20 cellular contexts compared by ENCODE assay signal in genomic region chr12:68564166-68564565, GRCh38. TPM values are rescaled to one million over a fixed set of nuclear protein-coding genes. Genes with fewer than 3 reads are reported as not detected.
DNase-seq lines count a peak whose midpoint lies in the region; ATAC-seq and TF ChIP-seq lines count a peak whose summit lies in the region.
"Had no signal": no experiment of that assay in that cellular context is flagged by ENCODE, and none has a peak within 500 bp of the region (broad histone marks: within the 10 kb centered on the region; RNA-seq: fewer than 3 reads in every experiment).

No MANE protein-coding gene starts in this region.

- H3K4me1 Mint-ChIP-seq in activated naive CD4-positive, alpha-beta T cell treated with anti-CD3 and anti-CD28 coated beads, Interleukin-2, amount 50 U/mL, for 24 hours: peaks cover 30% of the 10 kb centered on the region
- peaks cover 19% of the 10 kb centered on the region for H3K4me1 Mint-ChIP-seq in T-helper 17 cell
- H3K4me1 Mint-ChIP-seq in activated naive CD8-positive, alpha-beta T cell treated with anti-CD3 and anti-CD28 coated beads, Interleukin-2, amount 50 U/mL, for 24 hours: peaks cover 48% of the 10 kb centered on the region

- no peaks in the 10 kb centered on the region for H3K27me3 Mint-ChIP-seq in activated naive CD4-positive, alpha-beta T cell treated with anti-CD3 and anti-CD28 coated beads, Interleukin-2, amount 50 U/mL, for 24 hours
- no peaks in the 10 kb centered on the region for H3K27me3 Mint-ChIP-seq in T-helper 17 cell
- H3K27me3 Mint-ChIP-seq in activated naive CD8-positive, alpha-beta T cell treated with anti-CD3 and anti-CD28 coated beads, Interleukin-2, amount 50 U/mL, for 24 hours: no peaks in the 10 kb centered on the region
- H3K27me3 Mint-ChIP-seq: IgD-negative memory B cell had no signal

- ATAC-seq in T-helper 17 cell (no peak), upper lobe of left lung (ENCODE audit: low FRiP score in 2 of 2) (no peak), aorta (ENCODE audit: low FRiP score) (no peak)
- no peak for ATAC-seq in activated naive CD8-positive, alpha-beta T cell treated with anti-CD3 and anti-CD28 coated beads, Interleukin-2, amount 50 U/mL, for 24 hours

- H3K9me3 ChIP-seq in T-helper 17 cell (ENCODE audit: control insufficient read depth, low read length, poor library complexity, severe bottlenecking) (no peaks in the 10 kb centered on the region), osteoblast (ENCODE audit: low read depth, low read length) (no peaks in the 10 kb centered on the region), upper lobe of left lung (no peaks in the 10 kb centered on the region), aorta (ENCODE audit: control insufficient read depth, low read length) (no peaks in the 10 kb centered on the region)

- H3K27ac Mint-ChIP-seq in activated naive CD4-positive, alpha-beta T cell treated with anti-CD3 and anti-CD28 coated beads, Interleukin-2, amount 50 U/mL, for 24 hours: peak overlapping the region; percentile 51
- peak overlapping the region; percentile 5 for H3K27ac Mint-ChIP-seq in T-helper 17 cell
- peak overlapping the region; percentile 43 for H3K27ac Mint-ChIP-seq in activated naive CD8-positive, alpha-beta T cell treated with anti-CD3 and anti-CD28 coated beads, Interleukin-2, amount 50 U/mL, for 24 hours
- H3K27ac Mint-ChIP-seq: IgD-negative memory B cell had no signal

- H3K27ac ChIP-seq in osteoblast (ENCODE audit: low read depth, low read length) (no peak overlapping the region), upper lobe of left lung (no peak overlapping the region), aorta (ENCODE audit: low read depth in 1 of 2, low read length in 2 of 2) (no peak overlapping the region)
- H3K27ac ChIP-seq: RWPE1 had no signal

- H3K27me3 ChIP-seq in osteoblast (ENCODE audit: insufficient read depth, low read length) (no peaks in the 10 kb centered on the region), upper lobe of left lung (no peaks in the 10 kb centered on the region), aorta (ENCODE audit: control insufficient read depth in 1 of 2, insufficient read depth in 2 of 2, low read length in 1 of 2) (no peaks in the 10 kb centered on the region)

- peak overlapping the region; percentile 5 for H2AFZ ChIP-seq in osteoblast (ENCODE audit: low read length)

- no peaks in the 10 kb centered on the region for H3K36me3 Mint-ChIP-seq in activated naive CD4-positive, alpha-beta T cell treated with anti-CD3 and anti-CD28 coated beads, Interleukin-2, amount 50 U/mL, for 24 hours
- H3K36me3 Mint-ChIP-seq in T-helper 17 cell (ENCODE audit: low read depth): no peaks in the 10 kb centered on the region
- no peaks in the 10 kb centered on the region for H3K36me3 Mint-ChIP-seq in activated naive CD8-positive, alpha-beta T cell treated with anti-CD3 and anti-CD28 coated beads, Interleukin-2, amount 50 U/mL, for 24 hours (ENCODE audit: low read depth)
- H3K36me3 Mint-ChIP-seq: CD14-positive monocyte, IgD-negative memory B cell had no signal

- H3K4me2 ChIP-seq in osteoblast (ENCODE audit: insufficient read depth, low read length): no peak overlapping the region

- H3K4me1 ChIP-seq in osteoblast (ENCODE audit: insufficient read depth, low read length) (peaks cover 16% of the 10 kb centered on the region), upper lobe of left lung (peaks cover 0 to 16% (median 7%) of the 10 kb centered on the region in 4 donors), aorta (ENCODE audit: control insufficient read depth in 1 of 2, insufficient read depth in 2 of 2, low read length in 2 of 2) (peaks cover 0 to 1% of the 10 kb centered on the region in 2 donors)

- TF ChIP-seq EP300 in upper lobe of left lung (IDR thresholded peaks at IDR 0.05): no peak

- no peak for DNase-seq in activated naive CD4-positive, alpha-beta T cell treated with anti-CD3 and anti-CD28 coated beads, Interleukin-2, amount 50 U/mL, for 16 hours
- DNase-seq in T-helper 17 cell (no peak), osteoblast (ENCODE audit: insufficient read length, low spot score, missing footprints) (no peak), medulla oblongata (ENCODE audit: extremely low spot score) (no peak), upper lobe of left lung (no peak), aorta (no peak)
- no peak for DNase-seq in activated naive CD8-positive, alpha-beta T cell treated with anti-CD3 and anti-CD28 coated beads, Interleukin-2, amount 50 U/mL, for 24 hours
- DNase-seq: ACHN; AML-193; DMS53; H7; NCI-H1105; NCI-H1694; NCI-H446; NCI-H69; NK-92 treated with Interleukin-12 subunit alpha and Interleukin-12 subunit beta, amount 100 ng/mL, for 24 hours had no signal

- H3K4me3 Mint-ChIP-seq in activated naive CD4-positive, alpha-beta T cell treated with anti-CD3 and anti-CD28 coated beads, Interleukin-2, amount 50 U/mL, for 24 hours: no peak overlapping the region
- H3K4me3 Mint-ChIP-seq in T-helper 17 cell: no peak overlapping the region
- H3K4me3 Mint-ChIP-seq in activated naive CD8-positive, alpha-beta T cell treated with anti-CD3 and anti-CD28 coated beads, Interleukin-2, amount 50 U/mL, for 24 hours: no peak overlapping the region
- H3K4me3 Mint-ChIP-seq: CD14-positive monocyte had no signal

- H3K9me3 Mint-ChIP-seq in activated naive CD4-positive, alpha-beta T cell treated with anti-CD3 and anti-CD28 coated beads, Interleukin-2, amount 50 U/mL, for 24 hours: no peaks in the 10 kb centered on the region
- H3K9me3 Mint-ChIP-seq in activated naive CD8-positive, alpha-beta T cell treated with anti-CD3 and anti-CD28 coated beads, Interleukin-2, amount 50 U/mL, for 24 hours: no peaks in the 10 kb centered on the region
- H3K9me3 Mint-ChIP-seq: IgD-negative memory B cell had no signal

- no peak for TF ChIP-seq POLR2A in upper lobe of left lung (IDR thresholded peaks at IDR 0.05)

- H3K4me3 ChIP-seq in osteoblast (ENCODE audit: insufficient read depth, low read length) (no peak overlapping the region), upper lobe of left lung (no peak overlapping the region), aorta (ENCODE audit: low read length in 2 of 2) (no peak overlapping the region)

- H3K36me3 ChIP-seq in osteoblast (ENCODE audit: insufficient read depth, low read length) (no peaks in the 10 kb centered on the region), upper lobe of left lung (no peaks in the 10 kb centered on the region), aorta (ENCODE audit: control insufficient read depth in 1 of 2, insufficient read depth in 2 of 2, low read length in 1 of 2) (no peaks in the 10 kb centered on the region)

- no peaks in the 10 kb centered on the region for H4K20me1 ChIP-seq in osteoblast (ENCODE audit: insufficient read depth, low read length)

- H3K79me2 ChIP-seq in osteoblast (ENCODE audit: insufficient read depth, low read length): no peaks in the 10 kb centered on the region

- 93 to 94% methylated on average over 1 of the region's 1 CpG for WGBS in upper lobe of left lung, 2 donors
- 78 to 84% methylated on average over 1 of the region's 1 CpG for WGBS in aorta, 2 donors

- no peak for TF ChIP-seq CTCF in osteoblast (IDR thresholded peaks at IDR 0.05; ENCODE audit: extremely low read depth, low read depth, low read length)
- no peak for TF ChIP-seq CTCF in upper lobe of left lung (IDR thresholded peaks at IDR 0.05)

- intact Hi-C loops in aorta (cut with DNase I): no loop called here

RNA-seq across cellular contexts. Expression of gene RAP1B, which starts 46.5 kb away (rescaled TPM):
- total RNA-seq in T-helper 17 cell (100 to 1,000 TPM; 251 to 319 TPM), osteoblast (231 and 243 TPM in 2 replicates), upper lobe of left lung (100 to 1,000 TPM; 135 to 208 (median 162) TPM), aorta (100 to 1,000 TPM; 166 to 173 TPM)
- 100 to 1,000 TPM; 113 to 163 TPM for polyA plus RNA-seq in aorta
